Comparison of ENCODE assay signal across 18 cellular contexts in the genomic region with DNA sequence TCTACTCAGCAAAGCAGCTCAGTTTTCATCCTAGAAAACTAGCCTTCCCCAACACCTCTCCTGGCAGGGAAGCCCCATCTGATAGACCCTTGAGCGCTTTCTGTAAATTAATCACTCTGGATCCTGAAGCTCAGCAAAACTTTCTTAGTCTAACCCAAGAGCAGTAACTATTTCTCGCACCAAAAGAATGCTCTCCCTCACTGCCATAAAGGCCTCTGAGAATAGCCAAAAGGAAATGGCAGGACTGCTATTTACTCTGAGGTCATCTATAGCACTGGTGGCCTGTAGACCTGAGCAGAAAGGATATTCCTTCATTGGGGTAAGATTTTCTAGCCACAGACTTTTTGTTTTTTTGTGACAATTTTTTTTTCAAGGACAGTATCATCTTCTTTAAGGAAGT.
DNase-seq lines count a peak whose midpoint lies in the region; ATAC-seq and TF ChIP-seq lines count a peak whose summit lies in the region.
"Had no signal": no experiment of that assay in that cellular context is flagged by ENCODE, and none has a peak within 500 bp of the region (broad histone marks: within the 10 kb centered on the region; RNA-seq: fewer than 3 reads in every experiment).

No MANE protein-coding gene starts in this region.

- peak overlapping the region; percentile 95 for H2BK5ac ChIP-seq in trophoblast cell (ENCODE audit: low read depth, low read length, poor library complexity)

- peaks cover 25% of the 10 kb centered on the region for H3K79me1 ChIP-seq in trophoblast cell (ENCODE audit: low read length)

- H4K91ac ChIP-seq in trophoblast cell (ENCODE audit: low read depth, low read length), result peak overlapping the region; percentile 80

- peaks cover 0 to 4% (median 0%) of the 10 kb centered on the region in 3 donors for H3K36me3 Mint-ChIP-seq in naive thymus-derived CD8-positive, alpha-beta T cell
- H3K36me3 Mint-ChIP-seq: CD14-positive monocyte had no signal

- no peak overlapping the region for H3K4me3 Mint-ChIP-seq in naive thymus-derived CD8-positive, alpha-beta T cell
- H3K4me3 Mint-ChIP-seq: CD14-positive monocyte, IgD-negative memory B cell had no signal

- peak overlapping the region; percentile 64 for H4K8ac ChIP-seq in trophoblast cell (ENCODE audit: low read depth, low read length)

- H3K36me3 ChIP-seq in trophoblast cell (ENCODE audit: control insufficient read depth in 1 of 2, insufficient read depth in 2 of 2, low read length in 2 of 2), result no peaks in the 10 kb centered on the region

- no peaks in the 10 kb centered on the region for H3K9me3 ChIP-seq in trophoblast cell (ENCODE audit: insufficient read depth, low read depth, low read length)

- H3K14ac ChIP-seq in trophoblast cell (ENCODE audit: low read length), result peak overlapping the region; percentile 73

- H3K27me3 Mint-ChIP-seq in naive thymus-derived CD8-positive, alpha-beta T cell, result no peaks in the 10 kb centered on the region
- H3K27me3 Mint-ChIP-seq: IgD-negative memory B cell had no signal

- no peaks in the 10 kb centered on the region for H3K27me3 ChIP-seq in trophoblast cell (ENCODE audit: insufficient read depth, low read length)

- peak overlapping the region; percentile 21 for H3K4ac ChIP-seq in trophoblast cell (ENCODE audit: low read depth, low read length)

- no peak overlapping the region for H3K18ac ChIP-seq in trophoblast cell (ENCODE audit: low read length)

- H3K4me1 ChIP-seq in trophoblast cell (ENCODE audit: control insufficient read depth in 1 of 2, insufficient read depth in 2 of 2, low read length in 2 of 2), result peaks cover 6 to 13% of the 10 kb centered on the region in 2 experiments

- no peak overlapping the region for H2AK5ac ChIP-seq in trophoblast cell (ENCODE audit: low read length)

- H3K27ac ChIP-seq in trophoblast cell (ENCODE audit: low read depth, low read length) (peak overlapping the region; percentile 66), RWPE1 (no peak overlapping the region)

- no peaks in the 10 kb centered on the region for H3K79me2 ChIP-seq in trophoblast cell (ENCODE audit: control insufficient read depth, insufficient read depth, low read length, poor library complexity)

- TF ChIP-seq CTCF in choroid plexus epithelial cell (conservative IDR thresholded peaks at IDR 0.05; ENCODE audit: low read depth, low read length) (no peak), RWPE1 (conservative IDR thresholded peaks at IDR 0.05; ENCODE audit: low read depth) (no peak)

- in situ Hi-C loops in ACHN (cut with HindIII; ENCODE audit: low pct_ligation_motif_present, low pct_unique_long_range_greater_than_20kb, low sequenced_read_pairs), result no loop called here

- peaks cover 3 to 22% (median 9%) of the 10 kb centered on the region in 9 donors for H3K9me3 Mint-ChIP-seq in naive thymus-derived CD8-positive, alpha-beta T cell

- H3K4me1 Mint-ChIP-seq in naive thymus-derived CD8-positive, alpha-beta T cell, result no peaks in the 10 kb centered on the region
- H3K4me1 Mint-ChIP-seq: CD14-positive monocyte, IgD-negative memory B cell had no signal

- CTCF ChIA-PET in RWPE1 (lab: Yijun Ruan, JAX), result no interaction called here

- no peak overlapping the region for H3K23ac ChIP-seq in trophoblast cell (ENCODE audit: low read length)

- H4K12ac ChIP-seq in trophoblast cell (ENCODE audit: low read depth, low read length), result no peak overlapping the region

- no peak overlapping the region for H3K27ac Mint-ChIP-seq in naive thymus-derived CD8-positive, alpha-beta T cell
- H3K27ac Mint-ChIP-seq: CD14-positive monocyte, IgD-negative memory B cell had no signal

- H3K9ac ChIP-seq in trophoblast cell (ENCODE audit: low read length), result no peak overlapping the region

- DNase-seq in ACHN, result peak; percentile 8
- DNase-seq in HT1080 (ENCODE audit: low read depth), result peak; percentile 23
- peak; percentile 22 for DNase-seq in choroid plexus epithelial cell (ENCODE audit: low read depth)
- DNase-seq in trophoblast cell, result no peak
- no peak for DNase-seq in T-helper 1 cell
- no peak for DNase-seq in naive thymus-derived CD8-positive, alpha-beta T cell
- no peak for DNase-seq in NCI-H1092 treated with DMSO at 0.1 percent for 48 hours (lab: John Stamatoyannopoulos, UW)
- no peak for DNase-seq in RWPE1 (ENCODE audit: low spot score)
- DNase-seq: AML-193, DMS 273 treated with DMSO at 0.1 percent for 48 hours, H7, NCI-H187, NCI-H2171, NCI-H774, PC-3 had no signal

- H2BK12ac ChIP-seq in trophoblast cell (ENCODE audit: low read length), result peak overlapping the region; percentile 97

- POLR2A ChIA-PET in naive thymus-derived CD8-positive, alpha-beta T cell (lab: Charles Lee), result interaction anchor here (0.7 kb wide), 1 partner anchor 11 kb away, joined by 3 read pairs; no protein-coding TSS in a partner anchor
- POLR2A ChIA-PET in RWPE1 (lab: Yijun Ruan, JAX; ENCODE audit: low non-redundant PET), result no interaction called here

- no peak for ATAC-seq in naive thymus-derived CD8-positive, alpha-beta T cell
- ATAC-seq: PC-3, Right ventricle myocardium inferior had no signal

- H2AFZ ChIP-seq in trophoblast cell (ENCODE audit: insufficient read depth, low read length, poor library complexity), result no peak overlapping the region

- H3K4me2 ChIP-seq in trophoblast cell (ENCODE audit: low read length), result no peak overlapping the region

- no CpG with 5 or more reads among the region's 2 CpGs for WGBS in trophoblast cell (ENCODE audit: extremely low coverage, insufficient coverage, insufficient read length)

- H3K4me3 ChIP-seq in choroid plexus epithelial cell (ENCODE audit: low read depth, low read length), result no peak overlapping the region
- no peak overlapping the region for H3K4me3 ChIP-seq in trophoblast cell (ENCODE audit: low read depth, low read length)

- H2BK120ac ChIP-seq in trophoblast cell (ENCODE audit: insufficient read depth, low read length, poor library complexity), result peak overlapping the region; percentile 95

Comparison
In these comparisons a context has a peak if more than half of its experiments do, and no peak if none do; other contexts are left out.
1. DNase-seq: peak in ACHN (single experiment), HT1080 (single experiment) and choroid plexus epithelial cell (single experiment); none in trophoblast cell (0 of 2), T-helper 1 cell (0 of 5), naive thymus-derived CD8-positive, alpha-beta T cell (0 of 10), NCI-H1092 treated with DMSO at 0.1 percent for 48 hours (single experiment) and RWPE1 (single experiment).